ENCODE assay signal across 8 cellular contexts in the genomic region with DNA sequence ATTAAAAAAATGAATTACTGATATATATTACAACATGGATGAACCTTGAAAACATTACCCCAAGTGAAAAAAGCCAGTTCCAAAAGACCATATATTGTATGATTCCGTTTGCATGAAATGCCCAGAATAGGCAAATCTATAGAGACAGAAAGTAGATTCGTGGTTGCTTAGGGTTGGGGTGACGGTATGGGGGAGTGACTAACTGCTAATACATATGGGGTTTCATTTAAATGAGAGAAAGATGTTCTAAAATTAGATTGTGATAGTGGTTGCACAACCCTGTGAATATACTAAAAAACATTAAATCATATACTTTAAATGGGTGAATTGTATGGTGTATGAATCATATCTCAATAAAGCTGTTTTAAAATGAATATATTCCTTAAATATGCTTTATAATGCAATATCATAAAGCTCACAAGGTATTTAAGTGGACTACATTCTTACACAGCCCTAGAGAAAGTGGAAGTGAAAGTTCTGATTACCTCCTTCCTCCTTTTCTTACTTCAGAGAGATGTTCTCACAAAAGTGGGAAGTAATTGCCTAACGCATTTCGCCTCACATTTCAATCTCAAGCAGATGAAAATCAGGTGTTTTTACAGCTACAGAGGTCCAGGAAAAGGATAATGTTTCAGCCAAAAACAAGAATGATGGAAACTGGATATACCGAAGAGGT.
DNase-seq lines count a peak whose midpoint lies in the region; ATAC-seq and TF ChIP-seq lines count a peak whose summit lies in the region.
"Had no signal": no experiment of that assay in that cellular context is flagged by ENCODE, and none has a peak within 500 bp of the region (broad histone marks: within the 10 kb centered on the region; RNA-seq: fewer than 3 reads in every experiment).

No MANE protein-coding gene starts in this region.

- peaks cover 4% of the 10 kb centered on the region for H3K9me3 Mint-ChIP-seq in mesothelial cell of epicardium

- H3K27me3 Mint-ChIP-seq in mesothelial cell of epicardium (ENCODE audit: low read depth): peaks cover 33% of the 10 kb centered on the region

- TF ChIP-seq CTCF in mesothelial cell of epicardium (IDR thresholded peaks at IDR 0.05; ENCODE audit: unreplicated experiment): no peak

- H3K4me3 Mint-ChIP-seq in mesothelial cell of epicardium: no peak overlapping the region

- in situ Hi-C loops in KBM-7 (cut with MboI; ENCODE audit: low pct_unique_long_range_greater_than_20kb, low sequenced_read_pairs): no loop called here

- H3K27ac Mint-ChIP-seq in mesothelial cell of epicardium: no peak overlapping the region

- peak; percentile 64 for ATAC-seq in GM19025 (IDR thresholded peaks at IDR 0.05; ENCODE audit: low read depth, unreplicated experiment)
- peak; percentile 87 for ATAC-seq in HG02678 (IDR thresholded peaks at IDR 0.05; ENCODE audit: unreplicated experiment)

- H3K36me3 Mint-ChIP-seq in mesothelial cell of epicardium: no peaks in the 10 kb centered on the region

- H3K4me1 Mint-ChIP-seq in mesothelial cell of epicardium: no peaks in the 10 kb centered on the region

- DNase-seq in KBM-7 (peak; percentile 24), pons (ENCODE audit: low spot score) (peak; percentile 60), dedifferentiated amniotic fluid mesenchymal stem cell (ENCODE audit: extremely low spot score) (no peak), GF-D8 (lab: John Stamatoyannopoulos, UW) (no peak), mesothelial cell of epicardium (ENCODE audit: low spot score in 2 of 2, unreplicated experiment in 2 of 2) (no peak)
- DNase-seq: testis had no signal

Comparison
In these comparisons a context has a peak if more than half of its experiments do, and no peak if none do; other contexts are left out.
1. DNase-seq: peak in KBM-7 (single experiment) and pons (single experiment); none in dedifferentiated amniotic fluid mesenchymal stem cell (single experiment), GF-D8 (single experiment) and mesothelial cell of epicardium (0 of 2).